In the genomic region with DNA sequence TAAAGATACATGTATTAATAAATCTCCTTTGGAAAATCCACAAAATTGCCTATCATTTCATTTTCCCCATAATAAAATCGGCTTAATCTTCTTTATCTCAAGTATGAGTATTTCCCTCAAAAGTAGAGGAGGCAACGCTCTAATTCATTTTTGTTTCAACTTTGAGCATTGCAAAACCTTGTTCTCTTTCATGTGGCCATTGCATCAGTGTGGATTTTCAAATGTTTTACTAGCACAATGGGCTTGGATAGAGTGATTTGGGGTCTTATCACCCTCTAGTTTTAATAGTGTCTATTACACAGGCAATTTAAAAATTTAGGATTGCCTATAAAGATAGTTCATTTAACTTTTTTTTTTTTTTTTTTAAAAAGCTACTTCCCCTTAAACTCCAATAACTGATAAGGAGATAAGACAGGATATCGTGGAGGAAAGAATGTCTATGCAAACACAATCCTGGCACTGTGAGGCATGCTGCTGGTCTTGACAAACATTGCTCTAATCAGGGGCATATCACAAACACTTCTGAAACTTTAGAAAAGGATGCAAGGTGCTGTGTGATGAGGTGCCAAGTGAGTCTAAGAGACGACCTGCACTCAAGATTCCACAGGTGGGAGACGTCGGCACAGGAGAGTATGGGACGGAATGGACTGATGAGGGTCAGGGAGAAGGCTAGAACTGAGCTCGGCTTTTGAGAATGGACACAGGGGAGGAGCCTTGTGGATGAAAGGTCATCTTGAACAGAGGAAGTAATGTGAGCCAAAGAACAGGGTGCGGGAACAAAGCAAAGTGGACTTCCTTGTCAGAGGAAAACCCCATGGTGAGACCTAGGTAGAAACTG, we compare ENCODE assay signal across 1 cellular context.
A peak's percentile ranks its signal among the peaks of the same experiment; 100 is the strongest.
TF ChIP-seq lines count a peak whose summit lies in the region.

No MANE protein-coding gene starts in this region.

TF ChIP-seq in HepG2, 621 proteins besides CTCF, POLR2A, EP300 and RAD21 (continues in another document):
- TF ChIP-seq HMGA1 (CRISPR knock-in tag; conservative IDR thresholded peaks at IDR 0.05), result no peak
- TF ChIP-seq KLF6 (CRISPR knock-in tag; IDR thresholded peaks at IDR 0.05), result no peak
- TF ChIP-seq, protein P1, sequence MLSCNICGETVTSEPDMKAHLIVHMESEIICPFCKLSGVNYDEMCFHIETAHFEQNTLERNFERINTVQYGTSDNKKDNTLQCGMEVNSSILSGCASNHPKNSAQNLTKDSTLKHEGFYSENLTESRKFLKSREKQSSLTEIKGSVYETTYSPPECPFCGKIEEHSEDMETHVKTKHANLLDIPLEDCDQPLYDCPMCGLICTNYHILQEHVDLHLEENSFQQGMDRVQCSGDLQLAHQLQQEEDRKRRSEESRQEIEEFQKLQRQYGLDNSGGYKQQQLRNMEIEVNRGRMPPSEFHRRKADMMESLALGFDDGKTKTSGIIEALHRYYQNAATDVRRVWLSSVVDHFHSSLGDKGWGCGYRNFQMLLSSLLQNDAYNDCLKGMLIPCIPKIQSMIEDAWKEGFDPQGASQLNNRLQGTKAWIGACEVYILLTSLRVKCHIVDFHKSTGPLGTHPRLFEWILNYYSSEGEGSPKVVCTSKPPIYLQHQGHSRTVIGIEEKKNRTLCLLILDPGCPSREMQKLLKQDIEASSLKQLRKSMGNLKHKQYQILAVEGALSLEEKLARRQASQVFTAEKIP (CRISPR knock-in tag; IDR thresholded peaks at IDR 0.05; ENCODE audit: borderline replicate concordance), result no peak
- TF ChIP-seq, protein P2, sequence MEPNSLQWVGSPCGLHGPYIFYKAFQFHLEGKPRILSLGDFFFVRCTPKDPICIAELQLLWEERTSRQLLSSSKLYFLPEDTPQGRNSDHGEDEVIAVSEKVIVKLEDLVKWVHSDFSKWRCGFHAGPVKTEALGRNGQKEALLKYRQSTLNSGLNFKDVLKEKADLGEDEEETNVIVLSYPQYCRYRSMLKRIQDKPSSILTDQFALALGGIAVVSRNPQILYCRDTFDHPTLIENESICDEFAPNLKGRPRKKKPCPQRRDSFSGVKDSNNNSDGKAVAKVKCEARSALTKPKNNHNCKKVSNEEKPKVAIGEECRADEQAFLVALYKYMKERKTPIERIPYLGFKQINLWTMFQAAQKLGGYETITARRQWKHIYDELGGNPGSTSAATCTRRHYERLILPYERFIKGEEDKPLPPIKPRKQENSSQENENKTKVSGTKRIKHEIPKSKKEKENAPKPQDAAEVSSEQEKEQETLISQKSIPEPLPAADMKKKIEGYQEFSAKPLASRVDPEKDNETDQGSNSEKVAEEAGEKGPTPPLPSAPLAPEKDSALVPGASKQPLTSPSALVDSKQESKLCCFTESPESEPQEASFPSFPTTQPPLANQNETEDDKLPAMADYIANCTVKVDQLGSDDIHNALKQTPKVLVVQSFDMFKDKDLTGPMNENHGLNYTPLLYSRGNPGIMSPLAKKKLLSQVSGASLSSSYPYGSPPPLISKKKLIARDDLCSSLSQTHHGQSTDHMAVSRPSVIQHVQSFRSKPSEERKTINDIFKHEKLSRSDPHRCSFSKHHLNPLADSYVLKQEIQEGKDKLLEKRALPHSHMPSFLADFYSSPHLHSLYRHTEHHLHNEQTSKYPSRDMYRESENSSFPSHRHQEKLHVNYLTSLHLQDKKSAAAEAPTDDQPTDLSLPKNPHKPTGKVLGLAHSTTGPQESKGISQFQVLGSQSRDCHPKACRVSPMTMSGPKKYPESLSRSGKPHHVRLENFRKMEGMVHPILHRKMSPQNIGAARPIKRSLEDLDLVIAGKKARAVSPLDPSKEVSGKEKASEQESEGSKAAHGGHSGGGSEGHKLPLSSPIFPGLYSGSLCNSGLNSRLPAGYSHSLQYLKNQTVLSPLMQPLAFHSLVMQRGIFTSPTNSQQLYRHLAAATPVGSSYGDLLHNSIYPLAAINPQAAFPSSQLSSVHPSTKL (CRISPR knock-in tag; IDR thresholded peaks at IDR 0.05), result no peak; the same call in 1 of the 2 replicates
- TF ChIP-seq, protein P3, sequence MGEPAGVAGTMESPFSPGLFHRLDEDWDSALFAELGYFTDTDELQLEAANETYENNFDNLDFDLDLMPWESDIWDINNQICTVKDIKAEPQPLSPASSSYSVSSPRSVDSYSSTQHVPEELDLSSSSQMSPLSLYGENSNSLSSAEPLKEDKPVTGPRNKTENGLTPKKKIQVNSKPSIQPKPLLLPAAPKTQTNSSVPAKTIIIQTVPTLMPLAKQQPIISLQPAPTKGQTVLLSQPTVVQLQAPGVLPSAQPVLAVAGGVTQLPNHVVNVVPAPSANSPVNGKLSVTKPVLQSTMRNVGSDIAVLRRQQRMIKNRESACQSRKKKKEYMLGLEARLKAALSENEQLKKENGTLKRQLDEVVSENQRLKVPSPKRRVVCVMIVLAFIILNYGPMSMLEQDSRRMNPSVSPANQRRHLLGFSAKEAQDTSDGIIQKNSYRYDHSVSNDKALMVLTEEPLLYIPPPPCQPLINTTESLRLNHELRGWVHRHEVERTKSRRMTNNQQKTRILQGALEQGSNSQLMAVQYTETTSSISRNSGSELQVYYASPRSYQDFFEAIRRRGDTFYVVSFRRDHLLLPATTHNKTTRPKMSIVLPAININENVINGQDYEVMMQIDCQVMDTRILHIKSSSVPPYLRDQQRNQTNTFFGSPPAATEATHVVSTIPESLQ (CRISPR knock-in tag; conservative IDR thresholded peaks at IDR 0.05), result no peak
- TF ChIP-seq, protein P4, sequence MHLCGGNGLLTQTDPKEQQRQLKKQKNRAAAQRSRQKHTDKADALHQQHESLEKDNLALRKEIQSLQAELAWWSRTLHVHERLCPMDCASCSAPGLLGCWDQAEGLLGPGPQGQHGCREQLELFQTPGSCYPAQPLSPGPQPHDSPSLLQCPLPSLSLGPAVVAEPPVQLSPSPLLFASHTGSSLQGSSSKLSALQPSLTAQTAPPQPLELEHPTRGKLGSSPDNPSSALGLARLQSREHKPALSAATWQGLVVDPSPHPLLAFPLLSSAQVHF (CRISPR knock-in tag; IDR thresholded peaks at IDR 0.05), result no peak
- no peak for TF ChIP-seq HNRNPK (IDR thresholded peaks at IDR 0.05; ENCODE audit: low read depth, low read length, poor library complexity, severe bottlenecking)
- TF ChIP-seq SRSF9 (IDR thresholded peaks at IDR 0.05; ENCODE audit: borderline replicate concordance, insufficient read depth, low read depth, low read length, poor library complexity, severe bottlenecking), result no peak
- TF ChIP-seq, protein P5, sequence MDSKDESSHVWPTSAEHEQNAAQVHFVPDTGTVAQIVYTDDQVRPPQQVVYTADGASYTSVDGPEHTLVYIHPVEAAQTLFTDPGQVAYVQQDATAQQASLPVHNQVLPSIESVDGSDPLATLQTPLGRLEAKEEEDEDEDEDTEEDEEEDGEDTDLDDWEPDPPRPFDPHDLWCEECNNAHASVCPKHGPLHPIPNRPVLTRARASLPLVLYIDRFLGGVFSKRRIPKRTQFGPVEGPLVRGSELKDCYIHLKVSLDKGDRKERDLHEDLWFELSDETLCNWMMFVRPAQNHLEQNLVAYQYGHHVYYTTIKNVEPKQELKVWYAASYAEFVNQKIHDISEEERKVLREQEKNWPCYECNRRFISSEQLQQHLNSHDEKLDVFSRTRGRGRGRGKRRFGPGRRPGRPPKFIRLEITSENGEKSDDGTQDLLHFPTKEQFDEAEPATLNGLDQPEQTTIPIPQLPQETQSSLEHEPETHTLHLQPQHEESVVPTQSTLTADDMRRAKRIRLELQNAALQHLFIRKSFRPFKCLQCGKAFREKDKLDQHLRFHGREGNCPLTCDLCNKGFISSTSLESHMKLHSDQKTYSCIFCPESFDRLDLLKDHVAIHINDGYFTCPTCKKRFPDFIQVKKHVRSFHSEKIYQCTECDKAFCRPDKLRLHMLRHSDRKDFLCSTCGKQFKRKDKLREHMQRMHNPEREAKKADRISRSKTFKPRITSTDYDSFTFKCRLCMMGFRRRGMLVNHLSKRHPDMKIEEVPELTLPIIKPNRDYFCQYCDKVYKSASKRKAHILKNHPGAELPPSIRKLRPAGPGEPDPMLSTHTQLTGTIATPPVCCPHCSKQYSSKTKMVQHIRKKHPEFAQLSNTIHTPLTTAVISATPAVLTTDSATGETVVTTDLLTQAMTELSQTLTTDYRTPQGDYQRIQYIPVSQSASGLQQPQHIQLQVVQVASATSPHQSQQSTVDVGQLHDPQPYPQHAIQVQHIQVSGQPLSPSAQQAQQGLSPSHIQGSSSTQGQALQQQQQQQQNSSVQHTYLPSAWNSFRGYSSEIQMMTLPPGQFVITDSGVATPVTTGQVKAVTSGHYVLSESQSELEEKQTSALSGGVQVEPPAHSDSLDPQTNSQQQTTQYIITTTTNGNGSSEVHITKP (CRISPR knock-in tag; IDR thresholded peaks at IDR 0.05; ENCODE audit: low read depth), result no peak
- TF ChIP-seq GABPA (IDR thresholded peaks at IDR 0.05; ENCODE audit: low read depth, low read length), result no peak
- peak; percentile 51 for TF ChIP-seq GABPA (CRISPR knock-in tag; IDR thresholded peaks at IDR 0.05; ENCODE audit: low read depth)
- no peak for TF ChIP-seq LCORL (IDR thresholded peaks at IDR 0.05)
- no peak for TF ChIP-seq LCORL (CRISPR knock-in tag; IDR thresholded peaks at IDR 0.05)
- TF ChIP-seq ZNF382 (CRISPR knock-in tag; IDR thresholded peaks at IDR 0.05; ENCODE audit: borderline replicate concordance), result no peak
- TF ChIP-seq ZNF749 (CRISPR knock-in tag; IDR thresholded peaks at IDR 0.05; ENCODE audit: borderline replicate concordance), result no peak
- TF ChIP-seq ZMYM4 (CRISPR knock-in tag; IDR thresholded peaks at IDR 0.05), result peak; percentile 68
- TF ChIP-seq ZFP62 (CRISPR knock-in tag; IDR thresholded peaks at IDR 0.05), result no peak
- no peak for TF ChIP-seq HOXA5 (CRISPR knock-in tag; IDR thresholded peaks at IDR 0.05)
- TF ChIP-seq, protein P6, sequence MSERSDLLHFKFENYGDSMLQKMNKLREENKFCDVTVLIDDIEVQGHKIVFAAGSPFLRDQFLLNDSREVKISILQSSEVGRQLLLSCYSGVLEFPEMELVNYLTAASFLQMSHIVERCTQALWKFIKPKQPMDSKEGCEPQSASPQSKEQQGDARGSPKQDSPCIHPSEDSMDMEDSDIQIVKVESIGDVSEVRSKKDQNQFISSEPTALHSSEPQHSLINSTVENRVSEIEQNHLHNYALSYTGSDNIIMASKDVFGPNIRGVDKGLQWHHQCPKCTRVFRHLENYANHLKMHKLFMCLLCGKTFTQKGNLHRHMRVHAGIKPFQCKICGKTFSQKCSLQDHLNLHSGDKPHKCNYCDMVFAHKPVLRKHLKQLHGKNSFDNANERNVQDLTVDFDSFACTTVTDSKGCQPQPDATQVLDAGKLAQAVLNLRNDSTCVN (CRISPR knock-in tag; IDR thresholded peaks at IDR 0.05; ENCODE audit: borderline replicate concordance), result no peak
- TF ChIP-seq MEIS2 (CRISPR knock-in tag; IDR thresholded peaks at IDR 0.05), result no peak
- TF ChIP-seq, protein P7, sequence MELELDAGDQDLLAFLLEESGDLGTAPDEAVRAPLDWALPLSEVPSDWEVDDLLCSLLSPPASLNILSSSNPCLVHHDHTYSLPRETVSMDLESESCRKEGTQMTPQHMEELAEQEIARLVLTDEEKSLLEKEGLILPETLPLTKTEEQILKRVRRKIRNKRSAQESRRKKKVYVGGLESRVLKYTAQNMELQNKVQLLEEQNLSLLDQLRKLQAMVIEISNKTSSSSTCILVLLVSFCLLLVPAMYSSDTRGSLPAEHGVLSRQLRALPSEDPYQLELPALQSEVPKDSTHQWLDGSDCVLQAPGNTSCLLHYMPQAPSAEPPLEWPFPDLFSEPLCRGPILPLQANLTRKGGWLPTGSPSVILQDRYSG (CRISPR knock-in tag; IDR thresholded peaks at IDR 0.05), result no peak
- no peak for TF ChIP-seq ZMYM2 (CRISPR knock-in tag; IDR thresholded peaks at IDR 0.05)
- TF ChIP-seq GATAD2A (CRISPR knock-in tag; IDR thresholded peaks at IDR 0.05), result 0 out of 2 replicates have a peak, but pooled peaks have one; percentile 14
- TF ChIP-seq NFKBIZ (CRISPR knock-in tag; IDR thresholded peaks at IDR 0.05), result no peak
- no peak for TF ChIP-seq SIN3A (IDR thresholded peaks at IDR 0.05; ENCODE audit: borderline replicate concordance, low read depth, low read length)
- no peak for TF ChIP-seq RFXANK (CRISPR knock-in tag; IDR thresholded peaks at IDR 0.05)
- TF ChIP-seq ZFY (CRISPR knock-in tag; IDR thresholded peaks at IDR 0.05), result no peak
- TF ChIP-seq ZSCAN9 (CRISPR knock-in tag; IDR thresholded peaks at IDR 0.05; ENCODE audit: borderline replicate concordance), result no peak
- TF ChIP-seq, protein P8, sequence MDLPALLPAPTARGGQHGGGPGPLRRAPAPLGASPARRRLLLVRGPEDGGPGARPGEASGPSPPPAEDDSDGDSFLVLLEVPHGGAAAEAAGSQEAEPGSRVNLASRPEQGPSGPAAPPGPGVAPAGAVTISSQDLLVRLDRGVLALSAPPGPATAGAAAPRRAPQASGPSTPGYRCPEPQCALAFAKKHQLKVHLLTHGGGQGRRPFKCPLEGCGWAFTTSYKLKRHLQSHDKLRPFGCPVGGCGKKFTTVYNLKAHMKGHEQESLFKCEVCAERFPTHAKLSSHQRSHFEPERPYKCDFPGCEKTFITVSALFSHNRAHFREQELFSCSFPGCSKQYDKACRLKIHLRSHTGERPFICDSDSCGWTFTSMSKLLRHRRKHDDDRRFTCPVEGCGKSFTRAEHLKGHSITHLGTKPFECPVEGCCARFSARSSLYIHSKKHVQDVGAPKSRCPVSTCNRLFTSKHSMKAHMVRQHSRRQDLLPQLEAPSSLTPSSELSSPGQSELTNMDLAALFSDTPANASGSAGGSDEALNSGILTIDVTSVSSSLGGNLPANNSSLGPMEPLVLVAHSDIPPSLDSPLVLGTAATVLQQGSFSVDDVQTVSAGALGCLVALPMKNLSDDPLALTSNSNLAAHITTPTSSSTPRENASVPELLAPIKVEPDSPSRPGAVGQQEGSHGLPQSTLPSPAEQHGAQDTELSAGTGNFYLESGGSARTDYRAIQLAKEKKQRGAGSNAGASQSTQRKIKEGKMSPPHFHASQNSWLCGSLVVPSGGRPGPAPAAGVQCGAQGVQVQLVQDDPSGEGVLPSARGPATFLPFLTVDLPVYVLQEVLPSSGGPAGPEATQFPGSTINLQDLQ (CRISPR knock-in tag; IDR thresholded peaks at IDR 0.05), result no peak
- TF ChIP-seq, protein P9, sequence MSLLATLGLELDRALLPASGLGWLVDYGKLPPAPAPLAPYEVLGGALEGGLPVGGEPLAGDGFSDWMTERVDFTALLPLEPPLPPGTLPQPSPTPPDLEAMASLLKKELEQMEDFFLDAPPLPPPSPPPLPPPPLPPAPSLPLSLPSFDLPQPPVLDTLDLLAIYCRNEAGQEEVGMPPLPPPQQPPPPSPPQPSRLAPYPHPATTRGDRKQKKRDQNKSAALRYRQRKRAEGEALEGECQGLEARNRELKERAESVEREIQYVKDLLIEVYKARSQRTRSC (CRISPR knock-in tag; IDR thresholded peaks at IDR 0.05; ENCODE audit: low read depth), result no peak
- TF ChIP-seq ZBTB21 (CRISPR knock-in tag; IDR thresholded peaks at IDR 0.05), result no peak
- no peak for TF ChIP-seq CHD2 (IDR thresholded peaks at IDR 0.05; ENCODE audit: low read depth, low read length)
- no peak for TF ChIP-seq EZH2 (conservative IDR thresholded peaks at IDR 0.05; ENCODE audit: low read depth, low read length)
- no peak for TF ChIP-seq ZNF17 (CRISPR knock-in tag; IDR thresholded peaks at IDR 0.05)
- no peak for TF ChIP-seq HOXD1 (CRISPR knock-in tag; IDR thresholded peaks at IDR 0.05)
- TF ChIP-seq PITX1 (CRISPR knock-in tag; IDR thresholded peaks at IDR 0.05), result 0 out of 2 replicates have a peak, but pooled peaks have one; percentile 17
- TF ChIP-seq ZNF430 (CRISPR knock-in tag; IDR thresholded peaks at IDR 0.05), result no peak
- no peak for TF ChIP-seq ZNF274 (CRISPR knock-in tag; IDR thresholded peaks at IDR 0.05)
